Comparison of ENCODE assay signal across 19 cellular contexts in genomic region chr3:37921025-37921424, GRCh38. TPM values are rescaled to one million over a fixed set of nuclear protein-coding genes. Genes with fewer than 3 reads are reported as not detected.
"Had no signal": no experiment of that assay in that cellular context is flagged by ENCODE, and none has a peak within 500 bp of the region (broad histone marks: within the 10 kb centered on the region; RNA-seq: fewer than 3 reads in every experiment).

No MANE protein-coding gene starts in this region.

- H3K27me3 ChIP-seq: stomach, testis had no signal

- H3K27ac ChIP-seq: psoas muscle had no signal

- H3K9me3 ChIP-seq: psoas muscle, stomach, testis had no signal

- ATAC-seq: activated CD8-positive, alpha-beta memory T cell treated with anti-CD3 and anti-CD28 coated beads, Interleukin-2, amount 10 ng/mL, durations not matched to agents 7 days and 5 days; psoas muscle; sciatic nerve; stimulated activated effector memory CD8-positive, alpha-beta T cell treated with anti-CD3 and anti-CD28 coated beads, Interleukin-12 subunit alpha, Interleukin-12 subunit beta, amount 100 ng/mL, for 72 hours; T-cell had no signal

- DNase-seq: activated B cell treated with CpG ODN at 0.5 μM for 24 hours; activated CD4-positive, alpha-beta memory T cell treated with anti-CD3 and anti-CD28 coated beads, Interleukin-2, amount 10 ng/mL, durations not matched to agents 7 days and 5 days; activated CD4-positive, alpha-beta T cell treated with anti-CD3 and anti-CD28 coated beads for 48 hours; activated CD8-positive, alpha-beta memory T cell treated with anti-CD3 and anti-CD28 coated beads, Interleukin-2, amount 10 ng/mL, durations not matched to agents 7 days and 5 days; dermis blood vessel endothelial cell; foreskin fibroblast; hypothalamus; islet precursor cell; midbrain; nephron progenitor cell; psoas muscle; stimulated activated CD4-positive, alpha-beta T cell treated with anti-CD3 and anti-CD28 coated beads, Interleukin-4, amount 100 ng/mL, for 24 hours; stomach; T-cell; T-helper 9 cell; testis had no signal

- H3K36me3 ChIP-seq: stomach had no signal

- H3K4me2 ChIP-seq: smooth muscle cell had no signal

- H3K4me3 ChIP-seq: psoas muscle, smooth muscle cell, stomach, testis had no signal

RNA-seq across cellular contexts. Expression of gene CTDSPL, which starts 59.3 kb away (rescaled TPM):
- total RNA-seq: activated B cell treated with CpG ODN at 0.5 μM for 24 hours had no signal
